In genomic region chr20:18615020-18615652, GRCh38 we compare ENCODE assay signal across 30 cellular contexts. TPM values are rescaled to one million over a fixed set of nuclear protein-coding genes. Genes with fewer than 3 reads are reported as not detected.
DNase-seq lines count a peak whose midpoint lies in the region; ATAC-seq and TF ChIP-seq lines count a peak whose summit lies in the region.
"Had no signal": no experiment of that assay in that cellular context is flagged by ENCODE, and none has a peak within 500 bp of the region (broad histone marks: within the 10 kb centered on the region; RNA-seq: fewer than 3 reads in every experiment).

No MANE protein-coding gene starts in this region.

- no peaks in the 10 kb centered on the region for H3K27me3 Mint-ChIP-seq in CD8-positive, alpha-beta memory T cell
- H3K27me3 Mint-ChIP-seq in CD4-positive, alpha-beta memory T cell: no peaks in the 10 kb centered on the region
- H3K27me3 Mint-ChIP-seq: CD4-positive, CD25-positive, alpha-beta regulatory T cell; naive thymus-derived CD4-positive, alpha-beta T cell; stimulated activated memory B cell treated with anti-CD40 and anti-IgM and Interleukin-4, amounts not matched to agents 10 μg/mL and 1 μg/mL and 100 μg/mL, for 72 hours; T-cell had no signal

- no peak overlapping the region for H3K4me3 ChIP-seq in CD8-positive, alpha-beta memory T cell (ENCODE audit: low read length)
- H3K4me3 ChIP-seq in esophagus muscularis mucosa: no peak overlapping the region
- H3K4me3 ChIP-seq in CD4-positive, alpha-beta memory T cell (ENCODE audit: low read length in 2 of 2): no peak overlapping the region
- H3K4me3 ChIP-seq: gastrocnemius medialis, GM23248, left ventricle myocardium inferior, tibial artery had no signal

- H3K9me3 Mint-ChIP-seq in CD8-positive, alpha-beta memory T cell: no peaks in the 10 kb centered on the region
- H3K9me3 Mint-ChIP-seq in CD4-positive, alpha-beta memory T cell: no peaks in the 10 kb centered on the region
- H3K9me3 Mint-ChIP-seq: CD4-positive, CD25-positive, alpha-beta regulatory T cell; HFFc6; naive thymus-derived CD4-positive, alpha-beta T cell; stimulated activated memory B cell treated with anti-CD40 and anti-IgM and Interleukin-4, amounts not matched to agents 10 μg/mL and 1 μg/mL and 100 μg/mL, for 72 hours; T-cell had no signal

- TF ChIP-seq POLR2A in esophagus muscularis mucosa (IDR thresholded peaks at IDR 0.05; ENCODE audit: low read depth): no peak

- no peak for DNase-seq in CD8-positive, alpha-beta memory T cell
- DNase-seq in esophagus muscularis mucosa (ENCODE audit: extremely low spot score): peak; percentile 60
- DNase-seq in stimulated activated naive CD8-positive, alpha-beta T cell treated with anti-CD3 and anti-CD28 coated beads, Interleukin-15, Interleukin-2, amounts not matched to agents 100 U/mL and 50 U/mL, for 24 hours: no peak
- DNase-seq in CD4-positive, alpha-beta memory T cell: no peak
- DNase-seq: activated naive CD4-positive, alpha-beta T cell treated with anti-CD3 and anti-CD28 coated beads, Interleukin-2, amount 50 U/mL, for 16 hours; activated T-cell treated with anti-CD3 and anti-CD28 coated beads, Interleukin-2, amount 50 U/mL, for 48 hours; CD4-positive, CD25-positive, alpha-beta regulatory T cell; cerebellar nuclear complex; DMS53; gastrocnemius medialis; GM23248; HFFc6; KG1; left ventricle myocardium inferior; MM.1S; naive thymus-derived CD4-positive, alpha-beta T cell; NCI-H1436 treated with DMSO at 0.1 percent for 48 hours; NCI-H2107; NCI-H510A; NK-92 treated with Interleukin-12 subunit alpha and Interleukin-12 subunit beta, amount 100 ng/mL, for 24 hours; SIG-M5; small intestine; T-cell; tibial artery had no signal

- H3K36me3 ChIP-seq in CD8-positive, alpha-beta memory T cell (ENCODE audit: insufficient read depth, low read length): no peaks in the 10 kb centered on the region
- H3K36me3 ChIP-seq in esophagus muscularis mucosa: peaks cover 0 to 8% (median 6%) of the 10 kb centered on the region in 4 donors
- no peaks in the 10 kb centered on the region for H3K36me3 ChIP-seq in CD4-positive, alpha-beta memory T cell (ENCODE audit: insufficient read depth, low read length)
- H3K36me3 ChIP-seq: gastrocnemius medialis had no signal

- H3K27me3 ChIP-seq in CD8-positive, alpha-beta memory T cell (ENCODE audit: insufficient read depth, low read length, poor library complexity, severe bottlenecking): no peaks in the 10 kb centered on the region
- H3K27me3 ChIP-seq in esophagus muscularis mucosa: no peaks in the 10 kb centered on the region
- no peaks in the 10 kb centered on the region for H3K27me3 ChIP-seq in CD4-positive, alpha-beta memory T cell (ENCODE audit: insufficient read depth, low read length)
- H3K27me3 ChIP-seq: gastrocnemius medialis, tibial artery had no signal

- peaks cover 0 to 48% (median 8%) of the 10 kb centered on the region in 3 donors for H3K36me3 Mint-ChIP-seq in CD8-positive, alpha-beta memory T cell
- H3K36me3 Mint-ChIP-seq in CD4-positive, alpha-beta memory T cell: peaks cover 39 to 47% of the 10 kb centered on the region in 2 donors

- POLR2A ChIA-PET in CD8-positive, alpha-beta memory T cell (lab: Charles Lee): no interaction called here
- POLR2A ChIA-PET in CD4-positive, alpha-beta memory T cell (lab: Charles Lee; ENCODE audit: partially characterized antibody): no interaction called here

- peak; percentile 58 for ATAC-seq in stimulated activated naive CD8-positive, alpha-beta T cell treated with anti-CD3 and anti-CD28 coated beads, Interleukin-15, Interleukin-2, amounts not matched to agents 100 U/mL and 50 U/mL, for 24 hours
- ATAC-seq in GM19395 (IDR thresholded peaks at IDR 0.05; ENCODE audit: unreplicated experiment): no peak
- ATAC-seq in HG03139 (IDR thresholded peaks at IDR 0.05; ENCODE audit: unreplicated experiment): no peak
- ATAC-seq: activated CD4-positive, CD25-positive, alpha-beta regulatory T cell treated with anti-CD3 and anti-CD28 coated beads, Interleukin-2, amount 50 U/mL, for 24 hours; gastrocnemius medialis; naive thymus-derived CD4-positive, alpha-beta T cell; stimulated activated memory B cell treated with anti-CD40 and anti-IgM and Interleukin-4, amounts not matched to agents 10 μg/mL and 1 μg/mL and 100 μg/mL, for 72 hours; T-cell had no signal

- peak overlapping the region in 5 of 8 donors; percentile 17 to 84 (median 75) for H3K27ac Mint-ChIP-seq in CD8-positive, alpha-beta memory T cell
- peak overlapping the region in 3 of 7 donors; percentile 20 to 49 (median 31) for H3K27ac Mint-ChIP-seq in CD4-positive, alpha-beta memory T cell
- H3K27ac Mint-ChIP-seq: stimulated activated memory B cell treated with anti-CD40 and anti-IgM and Interleukin-4, amounts not matched to agents 10 μg/mL and 1 μg/mL and 100 μg/mL, for 72 hours; T-cell had no signal

- no peaks in the 10 kb centered on the region for H3K9me3 ChIP-seq in CD8-positive, alpha-beta memory T cell (ENCODE audit: low read length)
- H3K9me3 ChIP-seq in esophagus muscularis mucosa: no peaks in the 10 kb centered on the region
- H3K9me3 ChIP-seq in CD4-positive, alpha-beta memory T cell (ENCODE audit: control insufficient read depth in 1 of 2, low read length in 2 of 2): no peaks in the 10 kb centered on the region
- H3K9me3 ChIP-seq: gastrocnemius medialis, tibial artery had no signal

- no peaks in the 10 kb centered on the region for H3K4me1 ChIP-seq in CD8-positive, alpha-beta memory T cell (ENCODE audit: insufficient read depth, low read length)
- peaks cover 0 to 17% (median 8%) of the 10 kb centered on the region in 4 donors for H3K4me1 ChIP-seq in esophagus muscularis mucosa
- H3K4me1 ChIP-seq in CD4-positive, alpha-beta memory T cell (ENCODE audit: insufficient read depth, low read length): no peaks in the 10 kb centered on the region
- H3K4me1 ChIP-seq: gastrocnemius medialis had no signal

- no peak overlapping the region for H3K27ac ChIP-seq in CD8-positive, alpha-beta memory T cell (ENCODE audit: low read depth, low read length)
- H3K27ac ChIP-seq in VCaP (peak overlapping the region; percentile 8; the same call in 1 of the 2 replicates), esophagus muscularis mucosa (replicated peaks in 1 of 4) (no peak overlapping the region)
- no peak overlapping the region for H3K27ac ChIP-seq in CD4-positive, alpha-beta memory T cell (ENCODE audit: low read depth, low read length)
- H3K27ac ChIP-seq: epithelial cell of prostate, gastrocnemius medialis, GM23248, left ventricle myocardium inferior had no signal

- 61% methylated on average over 5 of the region's 5 CpGs for WGBS in esophagus muscularis mucosa

- intact Hi-C loops in esophagus muscularis mucosa (cut with DNase I): no loop called here
- intact Hi-C loops in CD4-positive, alpha-beta memory T cell (cut with micrococcal nuclease): no loop called here

- H3K4me1 Mint-ChIP-seq in CD8-positive, alpha-beta memory T cell: peaks cover 8 to 17% (median 11%) of the 10 kb centered on the region in 3 donors
- peaks cover 5 to 13% (median 9%) of the 10 kb centered on the region in 4 donors for H3K4me1 Mint-ChIP-seq in CD4-positive, alpha-beta memory T cell

- no peak for TF ChIP-seq EP300 in esophagus muscularis mucosa (IDR thresholded peaks at IDR 0.05)

- CTCF ChIA-PET in CD8-positive, alpha-beta memory T cell (lab: Charles Lee): interaction anchor here (0.9 kb wide), 1 partner anchor 12 kb away, joined by 3 read pairs; no protein-coding TSS in a partner anchor
- CTCF ChIA-PET in CD4-positive, alpha-beta memory T cell (lab: Charles Lee; ENCODE audit: partially characterized antibody): interaction anchor here (1.4 kb wide), 1 partner anchor 18 kb away, joined by 3 read pairs; no protein-coding TSS in a partner anchor

- no peak overlapping the region for H3K4me3 Mint-ChIP-seq in CD8-positive, alpha-beta memory T cell
- no peak overlapping the region for H3K4me3 Mint-ChIP-seq in CD4-positive, alpha-beta memory T cell
- H3K4me3 Mint-ChIP-seq: CD4-positive, CD25-positive, alpha-beta regulatory T cell; HFFc6; naive thymus-derived CD4-positive, alpha-beta T cell; stimulated activated memory B cell treated with anti-CD40 and anti-IgM and Interleukin-4, amounts not matched to agents 10 μg/mL and 1 μg/mL and 100 μg/mL, for 72 hours; T-cell had no signal

- no peak for TF ChIP-seq CTCF in VCaP (conservative IDR thresholded peaks at IDR 0.05)
- no peak for TF ChIP-seq CTCF in esophagus muscularis mucosa (IDR thresholded peaks at IDR 0.05)

RNA-seq across cellular contexts. Expression of gene DTD1, which starts 27.3 kb away (rescaled TPM):
- 10 to 100 TPM; 60.2 to 60.8 TPM for total RNA-seq in CD8-positive, alpha-beta memory T cell
- 59.6 TPM for polyA plus RNA-seq in CD8-positive, alpha-beta memory T cell
- 10 to 100 TPM; 15.1 to 20.0 (median 17.5) TPM for total RNA-seq in esophagus muscularis mucosa
- 10 to 100 TPM; 15.9 to 18.1 TPM for total RNA-seq in CD4-positive, alpha-beta memory T cell
- 10 to 100 TPM; 57.8 to 61.8 TPM for polyA plus RNA-seq in CD4-positive, alpha-beta memory T cell

RNA-seq across cellular contexts. Expression of gene SMIM26, which starts 47.9 kb away (rescaled TPM):
- 10 to 100 TPM; 45.2 to 47.1 TPM for total RNA-seq in CD8-positive, alpha-beta memory T cell
- 187 TPM for polyA plus RNA-seq in CD8-positive, alpha-beta memory T cell
- 100 to 1,000 TPM in 2 of 4 donors, 10 to 100 TPM in 2; 74.4 to 165 (median 121) TPM for total RNA-seq in esophagus muscularis mucosa
- total RNA-seq in CD4-positive, alpha-beta memory T cell: 10 to 100 TPM; 60.2 to 64.2 TPM
- polyA plus RNA-seq in CD4-positive, alpha-beta memory T cell: 100 to 1,000 TPM; 186 to 233 TPM
